Comparison of ENCODE assay signal across 12 cellular contexts in the genomic region with DNA sequence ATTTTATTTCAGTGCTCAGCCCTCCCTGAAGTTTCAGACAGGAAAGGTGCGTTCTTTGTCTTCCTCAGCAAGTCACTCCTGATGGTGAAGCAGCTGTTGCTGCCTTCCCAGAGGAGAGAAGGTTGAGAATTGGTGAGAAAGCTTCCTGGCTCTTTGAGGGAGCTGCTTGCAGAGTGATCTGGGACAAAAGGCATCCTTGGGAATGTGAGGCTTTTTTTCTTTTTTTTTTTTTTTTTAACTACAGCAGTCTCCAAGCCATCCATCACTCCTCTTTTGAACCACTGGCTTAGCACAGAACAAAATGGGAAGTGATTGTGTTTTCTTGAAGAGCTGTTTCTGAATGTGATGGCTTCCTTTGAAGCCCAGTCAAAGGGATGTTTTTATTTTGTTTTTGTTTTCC.
DNase-seq lines count a peak whose midpoint lies in the region; ATAC-seq, FAIRE-seq and TF ChIP-seq lines count a peak whose summit lies in the region.
"Had no signal": no experiment of that assay in that cellular context is flagged by ENCODE, and none has a peak within 500 bp of the region (broad histone marks: within the 10 kb centered on the region; RNA-seq: fewer than 3 reads in every experiment).

No MANE protein-coding gene starts in this region.

- dilution Hi-C loops in IMR-90 (cut with HindIII; ENCODE audit: low sequenced_read_pairs, unreplicated experiment) = no loop called here

- no peaks in the 10 kb centered on the region for H3K27me3 ChIP-seq in IMR-90 (ENCODE audit: control insufficient read depth, insufficient read depth, low read length)
- H3K27me3 ChIP-seq in colonic mucosa = no peaks in the 10 kb centered on the region
- H3K27me3 ChIP-seq in BE2C = no peaks in the 10 kb centered on the region
- H3K27me3 ChIP-seq: BLaER1 had no signal

- peak overlapping the region; percentile 72 for H3K23ac ChIP-seq in IMR-90 (ENCODE audit: low read depth, low read length)

- H4K5ac ChIP-seq in IMR-90 (ENCODE audit: low read depth, low read length) = peak overlapping the region; percentile 95

- peak overlapping the region; percentile 65 for H3K56ac ChIP-seq in IMR-90 (ENCODE audit: extremely low read depth, insufficient read depth, low read length)

- H2BK120ac ChIP-seq in IMR-90 (ENCODE audit: low read depth, low read length) = peak overlapping the region; percentile 95

- H3K4me3 Mint-ChIP-seq in mesothelial cell of epicardium = peak overlapping the region; percentile 2
- no peak overlapping the region for H3K4me3 Mint-ChIP-seq in activated CD8-positive, alpha-beta memory T cell treated with anti-CD3 and anti-CD28 coated beads, Interleukin-2, amount 10 ng/mL, durations not matched to agents 7 days and 5 days
- H3K4me3 Mint-ChIP-seq: activated naive CD4-positive, alpha-beta T cell treated with anti-CD3 and anti-CD28 coated beads for 36 hours had no signal

- no peaks in the 10 kb centered on the region for H3K27me3 Mint-ChIP-seq in mesothelial cell of epicardium (ENCODE audit: low read depth)
- H3K27me3 Mint-ChIP-seq in activated CD8-positive, alpha-beta memory T cell treated with anti-CD3 and anti-CD28 coated beads, Interleukin-2, amount 10 ng/mL, durations not matched to agents 7 days and 5 days = no peaks in the 10 kb centered on the region

- H2AK5ac ChIP-seq in IMR-90 (ENCODE audit: low read depth, low read length) = peak overlapping the region; percentile 65

- no peak for TF ChIP-seq RAD21 in A549 (conservative IDR thresholded peaks at IDR 0.05 in 1 of 2, IDR thresholded peaks at IDR 0.05 in 1 of 2)
- TF ChIP-seq RAD21 in IMR-90 (IDR thresholded peaks at IDR 0.05; ENCODE audit: low read length) = no peak

- H3K4ac ChIP-seq in IMR-90 (ENCODE audit: low read depth, low read length) = peak overlapping the region; percentile 87

- H3K18ac ChIP-seq in IMR-90 (ENCODE audit: low read depth, low read length) = peak overlapping the region; percentile 98

- CTCF ChIA-PET in A549 (lab: Yijun Ruan, JAX) (interaction anchor here (0.6 to 1.7 kb wide), 3 partner anchors 248 to 624 kb away, joined by 3 to 9 read pairs (median 4); no protein-coding TSS in a partner anchor), IMR-90 (lab: Yijun Ruan, JAX) (interaction anchor here (0.6 to 0.9 kb wide), 2 partner anchors 17 to 77 kb away, joined by 3 read pairs; no protein-coding TSS in a partner anchor)
- CTCF ChIA-PET in activated CD8-positive, alpha-beta memory T cell treated with anti-CD3 and anti-CD28 coated beads, Interleukin-2, amount 10 ng/mL, durations not matched to agents 7 days and 5 days (lab: Charles Lee) = no interaction called here

- intact Hi-C loops in IMR-90 (cut with micrococcal nuclease) = loop anchor here (1.0 kb wide), 1 partner anchor 120 kb away; the partner anchor contains the start of gene LRIG3
- intact Hi-C loops in colonic mucosa (cut with DNase I) = no loop called here

- no peak for TF ChIP-seq EP300 in A549 (IDR thresholded peaks at IDR 0.05)

- peak overlapping the region; percentile 32 for H3K9ac ChIP-seq in IMR-90 (ENCODE audit: low read depth, low read length)
- no peak overlapping the region for H3K9ac ChIP-seq in colonic mucosa (ENCODE audit: low read depth in 2 of 2, low read length in 2 of 2)
- H3K9ac ChIP-seq: BLaER1 had no signal

- POLR2A ChIA-PET in A549 (lab: Yijun Ruan, JAX) = interaction anchor here (0.6 to 0.7 kb wide), 2 partner anchors 16 to 529 kb away, joined by 3 to 11 read pairs; no protein-coding TSS in a partner anchor
- POLR2A ChIA-PET in IMR-90 (lab: Charles Lee; ENCODE audit: unreplicated experiment) = interaction anchor here (0.7 to 1.5 kb wide), 3 partner anchors 45 to 122 kb away, joined by 3 to 7 read pairs (median 4); partner anchors contain the start of gene LRIG3

- peak overlapping the region; percentile 87 for H3K27ac Mint-ChIP-seq in mesothelial cell of epicardium
- H3K27ac Mint-ChIP-seq in activated CD8-positive, alpha-beta memory T cell treated with anti-CD3 and anti-CD28 coated beads, Interleukin-2, amount 10 ng/mL, durations not matched to agents 7 days and 5 days = no peak overlapping the region
- H3K27ac Mint-ChIP-seq: activated naive CD4-positive, alpha-beta T cell treated with anti-CD3 and anti-CD28 coated beads for 36 hours had no signal

- TF ChIP-seq POLR2A in A549 (IDR thresholded peaks at IDR 0.05; ENCODE audit: low read length) (no peak), IMR-90 (IDR thresholded peaks at IDR 0.05; ENCODE audit: low read depth, low read length) (no peak)

- DNase-seq in A549 (ENCODE audit: low read depth in 1 of 2, low spot score in 1 of 2) = peak in 1 of 2 experiments; percentile 33
- DNase-seq in IMR-90 = peak; percentile 94
- DNase-seq in colonic mucosa = no peak
- DNase-seq in mesothelial cell of epicardium (ENCODE audit: low spot score in 2 of 2, unreplicated experiment in 2 of 2) = no peak
- DNase-seq in KG1 (lab: John Stamatoyannopoulos, UW) = no peak
- no peak for DNase-seq in activated CD8-positive, alpha-beta memory T cell treated with anti-CD3 and anti-CD28 coated beads, Interleukin-2, amount 10 ng/mL, durations not matched to agents 7 days and 5 days
- DNase-seq in BE2C = no peak
- DNase-seq: activated naive CD4-positive, alpha-beta T cell treated with anti-CD3 and anti-CD28 coated beads for 36 hours; NCI-H187; T-helper 2 cell had no signal

- no peaks in the 10 kb centered on the region; the same call in 1 of the 2 replicates for H4K20me1 ChIP-seq in IMR-90 (ENCODE audit: insufficient read depth, low read length)
- H4K20me1 ChIP-seq: BLaER1 had no signal

- no peaks in the 10 kb centered on the region for H3K9me3 Mint-ChIP-seq in mesothelial cell of epicardium
- H3K9me3 Mint-ChIP-seq in activated CD8-positive, alpha-beta memory T cell treated with anti-CD3 and anti-CD28 coated beads, Interleukin-2, amount 10 ng/mL, durations not matched to agents 7 days and 5 days (ENCODE audit: low read depth) = no peaks in the 10 kb centered on the region
- H3K9me3 Mint-ChIP-seq: activated naive CD4-positive, alpha-beta T cell treated with anti-CD3 and anti-CD28 coated beads for 36 hours had no signal

- H3K36me3 ChIP-seq in IMR-90 (ENCODE audit: control insufficient read depth, insufficient read depth, low read length) = no peaks in the 10 kb centered on the region
- H3K36me3 ChIP-seq in colonic mucosa = no peaks in the 10 kb centered on the region
- H3K36me3 ChIP-seq in BE2C = no peaks in the 10 kb centered on the region
- H3K36me3 ChIP-seq: BLaER1 had no signal

- peak overlapping the region; percentile 78 for H4K91ac ChIP-seq in IMR-90 (ENCODE audit: insufficient read depth, low read depth, low read length)

- ATAC-seq in A549 (peak; percentile 57 to 65; a peak in 5 of 6 replicates), IMR-90 (ENCODE audit: low read depth) (peak; percentile 57), GM21717 (IDR thresholded peaks at IDR 0.05; ENCODE audit: unreplicated experiment) (no peak)
- ATAC-seq in activated CD8-positive, alpha-beta memory T cell treated with anti-CD3 and anti-CD28 coated beads, Interleukin-2, amount 10 ng/mL, durations not matched to agents 7 days and 5 days = no peak

- H3K27ac ChIP-seq in A549 = peak overlapping the region; percentile 61 to 76
- peak overlapping the region; percentile 77 for H3K27ac ChIP-seq in IMR-90 (ENCODE audit: insufficient read depth, low read length)
- H3K27ac ChIP-seq in colonic mucosa = peak overlapping the region; percentile 7
- H3K27ac ChIP-seq: BLaER1 had no signal

- no peak for FAIRE-seq in A549 (lab: Jason Lieb, UNC)

- peaks cover 31% of the 10 kb centered on the region for H3K4me1 ChIP-seq in A549
- H3K4me1 ChIP-seq in IMR-90 (ENCODE audit: control insufficient read depth, insufficient read depth, low read length) = peaks cover 16% of the 10 kb centered on the region
- no peaks in the 10 kb centered on the region for H3K4me1 ChIP-seq in colonic mucosa
- no peaks in the 10 kb centered on the region for H3K4me1 ChIP-seq in BE2C
- H3K4me1 ChIP-seq: BLaER1 had no signal

- no peak overlapping the region for H2AFZ ChIP-seq in IMR-90 (replicated peaks; ENCODE audit: low read length, poor library complexity)

- no peak overlapping the region for H2AK9ac ChIP-seq in IMR-90 (replicated peaks; ENCODE audit: low read depth, low read length, poor library complexity)

- H2BK5ac ChIP-seq in IMR-90 (ENCODE audit: low read depth, low read length, poor library complexity, severe bottlenecking) = peak overlapping the region; percentile 94

- peak overlapping the region; percentile 66 for H3K4me2 ChIP-seq in A549
- H3K4me2 ChIP-seq in IMR-90 (ENCODE audit: low read depth, low read length) = peak overlapping the region; percentile 96
- H3K4me2 ChIP-seq: BLaER1 had no signal

- H4K8ac ChIP-seq in IMR-90 (ENCODE audit: low read depth in 2 of 2, low read length in 2 of 2) = peak overlapping the region; percentile 55 to 86

- in situ Hi-C loops in IMR-90 (cut with MboI; ENCODE audit: low sequenced_read_pairs) = no loop called here

- peaks cover 22% of the 10 kb centered on the region for H3K4me1 Mint-ChIP-seq in mesothelial cell of epicardium
- H3K4me1 Mint-ChIP-seq in activated CD8-positive, alpha-beta memory T cell treated with anti-CD3 and anti-CD28 coated beads, Interleukin-2, amount 10 ng/mL, durations not matched to agents 7 days and 5 days = no peaks in the 10 kb centered on the region

- H3K4me3 ChIP-seq in A549 (no peak overlapping the region), IMR-90 (ENCODE audit: insufficient read depth, low read depth, low read length) (no peak overlapping the region), colonic mucosa (no peak overlapping the region), BE2C (ENCODE audit: low read depth, low read length) (no peak overlapping the region)
- H3K4me3 ChIP-seq: BLaER1 had no signal

- H3K9me1 ChIP-seq in IMR-90 (ENCODE audit: insufficient read depth, low read length) = peaks cover 8% of the 10 kb centered on the region

- TF ChIP-seq CTCF in A549 (IDR thresholded peaks at IDR 0.05) (no peak), IMR-90 (conservative IDR thresholded peaks at IDR 0.05; ENCODE audit: low read depth, low read length) (no peak), colonic mucosa (IDR thresholded peaks at IDR 0.05) (no peak), mesothelial cell of epicardium (IDR thresholded peaks at IDR 0.05; ENCODE audit: unreplicated experiment) (no peak), BE2C (IDR thresholded peaks at IDR 0.05; ENCODE audit: low read depth, low read length) (no peak)

- H2BK20ac ChIP-seq in IMR-90 (ENCODE audit: low read depth, low read length) = peak overlapping the region; percentile 96

- 92% methylated on average over 1 of the region's 1 CpG for WGBS in A549 (ENCODE audit: missing lambda C conversion rate)
- no CpG with 5 or more reads among the region's 1 CpG for WGBS in IMR-90 (ENCODE audit: extremely low coverage in 2 of 2, insufficient read length in 1 of 2), 2 experiments

- no peaks in the 10 kb centered on the region for H3K79me1 ChIP-seq in IMR-90 (ENCODE audit: low read depth in 1 of 2, low read length in 2 of 2)

- H3K9me3 ChIP-seq in A549 = no peaks in the 10 kb centered on the region
- no peaks in the 10 kb centered on the region for H3K9me3 ChIP-seq in IMR-90 (ENCODE audit: control insufficient read depth, insufficient read depth, low read length)
- no peaks in the 10 kb centered on the region for H3K9me3 ChIP-seq in colonic mucosa
- H3K9me3 ChIP-seq in BE2C = no peaks in the 10 kb centered on the region
- H3K9me3 ChIP-seq: BLaER1 had no signal

- no TSS peak for BruUV-seq in IMR-90 (replicated peaks; lab: Mats Ljungman, UMichigan)

- H3K36me3 Mint-ChIP-seq in mesothelial cell of epicardium = no peaks in the 10 kb centered on the region
- H3K36me3 Mint-ChIP-seq in activated CD8-positive, alpha-beta memory T cell treated with anti-CD3 and anti-CD28 coated beads, Interleukin-2, amount 10 ng/mL, durations not matched to agents 7 days and 5 days = no peaks in the 10 kb centered on the region

- H3K14ac ChIP-seq in IMR-90 (replicated peaks; ENCODE audit: low read depth, low read length) = peak overlapping the region; percentile 81

- H2BK15ac ChIP-seq in IMR-90 (ENCODE audit: low read depth, low read length) = peak overlapping the region; percentile 59; the same call in 2 of the 3 replicates

Comparison
In these comparisons a context has a peak if more than half of its experiments do, and no peak if none do; other contexts are left out.
1. ATAC-seq: peak in A549 (2 of 2) and IMR-90 (single experiment); none in GM21717 (single experiment) and activated CD8-positive, alpha-beta memory T cell treated with anti-CD3 and anti-CD28 coated beads, Interleukin-2, amount 10 ng/mL, durations not matched to agents 7 days and 5 days (single experiment).
2. H3K27ac ChIP-seq: peak in every context shown above with its lines; median percentile 77 in IMR-90; 68 in A549; 7 in colonic mucosa.